In genomic region chr4:101155859-101156430, GRCh38 we compare ENCODE assay signal across 12 cellular contexts.
DNase-seq lines count a peak whose midpoint lies in the region; ATAC-seq and TF ChIP-seq lines count a peak whose summit lies in the region.
"Had no signal": no experiment of that assay in that cellular context is flagged by ENCODE, and none has a peak within 500 bp of the region (broad histone marks: within the 10 kb centered on the region; RNA-seq: fewer than 3 reads in every experiment).

No MANE protein-coding gene starts in this region.

- H3K27me3 Mint-ChIP-seq in central memory CD8-positive, alpha-beta T cell = no peaks in the 10 kb centered on the region
- no peaks in the 10 kb centered on the region for H3K27me3 Mint-ChIP-seq in stimulated activated naive CD8-positive, alpha-beta T cell treated with anti-CD3 and anti-CD28 coated beads, Interleukin-15, amount 100 ng/mL, for 72 hours

- peak; percentile 14 for DNase-seq in stimulated activated naive CD4-positive, alpha-beta T cell treated with Interleukin-2 at 50 U/mL for 16 hours (lab: John Stamatoyannopoulos, UW)
- DNase-seq in stimulated activated naive CD4-positive, alpha-beta T cell (lab: John Stamatoyannopoulos, UW) = no peak
- no peak for DNase-seq in central memory CD8-positive, alpha-beta T cell (ENCODE audit: low spot score in 2 of 2)
- DNase-seq in stimulated activated naive CD8-positive, alpha-beta T cell treated with anti-CD3 and anti-CD28 coated beads, Interleukin-15, amount 100 ng/mL, for 72 hours = peak; percentile 2 to 43
- DNase-seq in SKM-1 (lab: John Stamatoyannopoulos, UW; ENCODE audit: unreplicated experiment) = no peak
- DNase-seq in retina = no peak
- DNase-seq in left ventricle myocardium superior = no peak
- DNase-seq: BE2C, GOT3, MM.1S had no signal

- H3K27ac Mint-ChIP-seq in central memory CD8-positive, alpha-beta T cell (ENCODE audit: low read depth) = peak overlapping the region; percentile 75
- peak overlapping the region; percentile 88 to 92 for H3K27ac Mint-ChIP-seq in stimulated activated naive CD8-positive, alpha-beta T cell treated with anti-CD3 and anti-CD28 coated beads, Interleukin-15, amount 100 ng/mL, for 72 hours
- H3K27ac Mint-ChIP-seq: mesothelial cell of epicardium had no signal

- intact Hi-C loops in left ventricle myocardium superior (cut with micrococcal nuclease) = no loop called here

- ATAC-seq in SK-N-SH treated with all-trans-retinoic acid at 6 μM for 48 hours (peak; percentile 9; the same call in 1 of the 3 replicates), left ventricle myocardium superior (no peak)
- ATAC-seq in central memory CD8-positive, alpha-beta T cell (replicated peaks; ENCODE audit: extremely low read depth, poor library complexity, severe bottlenecking) = no peak
- ATAC-seq in stimulated activated naive CD8-positive, alpha-beta T cell treated with anti-CD3 and anti-CD28 coated beads, Interleukin-15, amount 100 ng/mL, for 72 hours = peak; percentile 97

- H3K9me3 Mint-ChIP-seq in central memory CD8-positive, alpha-beta T cell = no peaks in the 10 kb centered on the region
- no peaks in the 10 kb centered on the region for H3K9me3 Mint-ChIP-seq in stimulated activated naive CD8-positive, alpha-beta T cell treated with anti-CD3 and anti-CD28 coated beads, Interleukin-15, amount 100 ng/mL, for 72 hours
- H3K9me3 Mint-ChIP-seq: mesothelial cell of epicardium had no signal

- H3K4me1 Mint-ChIP-seq in central memory CD8-positive, alpha-beta T cell = peaks cover 47% of the 10 kb centered on the region
- H3K4me1 Mint-ChIP-seq in stimulated activated naive CD8-positive, alpha-beta T cell treated with anti-CD3 and anti-CD28 coated beads, Interleukin-15, amount 100 ng/mL, for 72 hours = peaks cover 56% of the 10 kb centered on the region

- H3K36me3 Mint-ChIP-seq in central memory CD8-positive, alpha-beta T cell (ENCODE audit: insufficient read depth) = peaks cover 1% of the 10 kb centered on the region
- H3K36me3 Mint-ChIP-seq: mesothelial cell of epicardium had no signal

- H3K4me3 Mint-ChIP-seq in central memory CD8-positive, alpha-beta T cell = peak overlapping the region; percentile 30
- peak overlapping the region; percentile 71 to 81 for H3K4me3 Mint-ChIP-seq in stimulated activated naive CD8-positive, alpha-beta T cell treated with anti-CD3 and anti-CD28 coated beads, Interleukin-15, amount 100 ng/mL, for 72 hours
- H3K4me3 Mint-ChIP-seq: mesothelial cell of epicardium had no signal

TF ChIP-seq in SK-N-SH treated with all-trans-retinoic acid at 6 μM for 48 hours, 23 proteins besides CTCF, POLR2A, EP300 and RAD21:
- TF ChIP-seq ZC3H10 (CRISPR knock-in tag; IDR thresholded peaks at IDR 0.05) = no peak
- TF ChIP-seq, protein P1, sequence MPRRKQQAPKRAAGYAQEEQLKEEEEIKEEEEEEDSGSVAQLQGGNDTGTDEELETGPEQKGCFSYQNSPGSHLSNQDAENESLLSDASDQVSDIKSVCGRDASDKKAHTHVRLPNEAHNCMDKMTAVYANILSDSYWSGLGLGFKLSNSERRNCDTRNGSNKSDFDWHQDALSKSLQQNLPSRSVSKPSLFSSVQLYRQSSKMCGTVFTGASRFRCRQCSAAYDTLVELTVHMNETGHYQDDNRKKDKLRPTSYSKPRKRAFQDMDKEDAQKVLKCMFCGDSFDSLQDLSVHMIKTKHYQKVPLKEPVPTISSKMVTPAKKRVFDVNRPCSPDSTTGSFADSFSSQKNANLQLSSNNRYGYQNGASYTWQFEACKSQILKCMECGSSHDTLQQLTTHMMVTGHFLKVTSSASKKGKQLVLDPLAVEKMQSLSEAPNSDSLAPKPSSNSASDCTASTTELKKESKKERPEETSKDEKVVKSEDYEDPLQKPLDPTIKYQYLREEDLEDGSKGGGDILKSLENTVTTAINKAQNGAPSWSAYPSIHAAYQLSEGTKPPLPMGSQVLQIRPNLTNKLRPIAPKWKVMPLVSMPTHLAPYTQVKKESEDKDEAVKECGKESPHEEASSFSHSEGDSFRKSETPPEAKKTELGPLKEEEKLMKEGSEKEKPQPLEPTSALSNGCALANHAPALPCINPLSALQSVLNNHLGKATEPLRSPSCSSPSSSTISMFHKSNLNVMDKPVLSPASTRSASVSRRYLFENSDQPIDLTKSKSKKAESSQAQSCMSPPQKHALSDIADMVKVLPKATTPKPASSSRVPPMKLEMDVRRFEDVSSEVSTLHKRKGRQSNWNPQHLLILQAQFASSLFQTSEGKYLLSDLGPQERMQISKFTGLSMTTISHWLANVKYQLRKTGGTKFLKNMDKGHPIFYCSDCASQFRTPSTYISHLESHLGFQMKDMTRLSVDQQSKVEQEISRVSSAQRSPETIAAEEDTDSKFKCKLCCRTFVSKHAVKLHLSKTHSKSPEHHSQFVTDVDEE (CRISPR knock-in tag; IDR thresholded peaks at IDR 0.05) = no peak
- TF ChIP-seq, protein P2, sequence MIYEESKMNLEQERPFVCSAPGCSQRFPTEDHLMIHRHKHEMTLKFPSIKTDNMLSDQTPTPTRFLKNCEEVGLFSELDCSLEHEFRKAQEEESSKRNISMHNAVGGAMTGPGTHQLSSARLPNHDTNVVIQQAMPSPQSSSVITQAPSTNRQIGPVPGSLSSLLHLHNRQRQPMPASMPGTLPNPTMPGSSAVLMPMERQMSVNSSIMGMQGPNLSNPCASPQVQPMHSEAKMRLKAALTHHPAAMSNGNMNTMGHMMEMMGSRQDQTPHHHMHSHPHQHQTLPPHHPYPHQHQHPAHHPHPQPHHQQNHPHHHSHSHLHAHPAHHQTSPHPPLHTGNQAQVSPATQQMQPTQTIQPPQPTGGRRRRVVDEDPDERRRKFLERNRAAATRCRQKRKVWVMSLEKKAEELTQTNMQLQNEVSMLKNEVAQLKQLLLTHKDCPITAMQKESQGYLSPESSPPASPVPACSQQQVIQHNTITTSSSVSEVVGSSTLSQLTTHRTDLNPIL (CRISPR knock-in tag; IDR thresholded peaks at IDR 0.05; ENCODE audit: low read depth) = no peak
- TF ChIP-seq ZFP30 (CRISPR knock-in tag; IDR thresholded peaks at IDR 0.05) = no peak
- no peak for TF ChIP-seq ESRRG (CRISPR knock-in tag; IDR thresholded peaks at IDR 0.05)
- TF ChIP-seq CSDC2 (CRISPR knock-in tag; IDR thresholded peaks at IDR 0.05) = no peak
- TF ChIP-seq PPARA (CRISPR knock-in tag; IDR thresholded peaks at IDR 0.05; ENCODE audit: borderline replicate concordance) = no peak
- no peak for TF ChIP-seq RARB (CRISPR knock-in tag; IDR thresholded peaks at IDR 0.05)
- TF ChIP-seq GLIS3 (CRISPR knock-in tag; IDR thresholded peaks at IDR 0.05) = no peak
- no peak for TF ChIP-seq SNAI2 (CRISPR knock-in tag; IDR thresholded peaks at IDR 0.05)
- TF ChIP-seq TOX (CRISPR knock-in tag; IDR thresholded peaks at IDR 0.05; ENCODE audit: borderline replicate concordance) = no peak
- TF ChIP-seq PATZ1 (CRISPR knock-in tag; IDR thresholded peaks at IDR 0.05; ENCODE audit: borderline replicate concordance) = no peak
- TF ChIP-seq ZNF8 (CRISPR knock-in tag; IDR thresholded peaks at IDR 0.05) = no peak
- no peak for TF ChIP-seq ZNF565 (CRISPR knock-in tag; conservative IDR thresholded peaks at IDR 0.05; ENCODE audit: low read depth)
- TF ChIP-seq POU6F1 (CRISPR knock-in tag; IDR thresholded peaks at IDR 0.05; ENCODE audit: borderline replicate concordance, low read depth) = no peak

Comparison
In these comparisons a context has a peak if more than half of its experiments do, and no peak if none do; other contexts are left out.
1. DNase-seq: peak in stimulated activated naive CD4-positive, alpha-beta T cell treated with Interleukin-2 at 50 U/mL for 16 hours (single experiment) and stimulated activated naive CD8-positive, alpha-beta T cell treated with anti-CD3 and anti-CD28 coated beads, Interleukin-15, amount 100 ng/mL, for 72 hours (2 of 2); none in stimulated activated naive CD4-positive, alpha-beta T cell (0 of 6), central memory CD8-positive, alpha-beta T cell (0 of 2), SKM-1 (single experiment), retina (single experiment) and left ventricle myocardium superior (single experiment).
2. ATAC-seq: peak in SK-N-SH treated with all-trans-retinoic acid at 6 μM for 48 hours (single experiment) and stimulated activated naive CD8-positive, alpha-beta T cell treated with anti-CD3 and anti-CD28 coated beads, Interleukin-15, amount 100 ng/mL, for 72 hours (single experiment); none in central memory CD8-positive, alpha-beta T cell (single experiment) and left ventricle myocardium superior (single experiment).